10 cellular contexts compared by ENCODE assay signal in genomic region chr2:45216118-45216517, GRCh38.
"Had no signal": no experiment of that assay in that cellular context is flagged by ENCODE, and none has a peak within 500 bp of the region (broad histone marks: within the 10 kb centered on the region; RNA-seq: fewer than 3 reads in every experiment).

No MANE protein-coding gene starts in this region.

- H3K4me2 ChIP-seq: KMS-11 had no signal

- H3K9ac ChIP-seq: GM23248, KMS-11 had no signal

- H3K4me1 ChIP-seq: HAP-1 had no signal

- DNase-seq: GM23248, GOT3, H7, HFFc6, IMR-90, KBM-7 had no signal

- H3K27ac ChIP-seq: GM23248, HL-60, KMS-11 had no signal

- H3K9me3 ChIP-seq: HAP-1 had no signal

- H2AFZ ChIP-seq: GM23248 had no signal

- H3K4me3 ChIP-seq: GM23248, HAP-1 had no signal

- ATAC-seq: HCT116 had no signal

- H3K36me3 ChIP-seq: HAP-1 had no signal
